ENCODE assay signal across 1 cellular context in the genomic region with DNA sequence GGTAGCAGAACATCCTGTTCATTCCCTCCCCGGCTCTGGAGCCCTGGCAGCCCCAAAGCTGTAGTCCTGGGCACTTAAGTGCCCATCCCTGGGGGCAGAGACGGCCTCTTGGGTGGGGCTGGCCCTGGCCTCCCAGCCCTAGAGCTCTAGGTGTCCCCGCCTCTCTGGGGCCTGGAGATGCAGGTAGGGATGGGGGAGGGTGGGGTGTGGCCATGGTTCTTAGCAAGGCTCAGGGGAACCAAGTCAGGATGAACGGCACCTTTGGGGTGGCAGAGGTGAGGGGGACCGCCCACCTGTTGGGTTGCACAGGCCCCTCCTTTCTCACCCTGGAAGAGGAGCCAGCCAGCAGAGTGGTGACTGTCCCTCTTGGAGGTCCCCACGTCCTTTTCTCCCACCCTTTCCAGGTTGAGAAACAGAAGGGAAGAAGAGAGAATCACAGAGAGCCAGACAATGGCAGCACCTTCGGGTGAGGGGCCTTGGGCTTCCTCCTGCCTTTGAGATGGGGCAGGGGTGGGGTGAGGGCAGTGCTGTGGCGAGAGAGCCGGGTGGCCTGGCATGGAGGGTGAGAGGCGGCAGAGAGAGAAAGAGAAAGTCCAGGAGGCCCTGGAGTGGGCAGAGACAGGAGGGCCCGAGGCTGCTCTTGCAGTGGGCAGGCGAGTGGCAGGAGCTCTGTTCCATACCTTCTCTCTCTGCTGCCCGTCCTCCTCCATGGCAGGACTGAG.
TF ChIP-seq lines count a peak whose summit lies in the region.

No MANE protein-coding gene starts in this region.

TF ChIP-seq in HepG2, 621 proteins besides CTCF, POLR2A, EP300 and RAD21:
- no peak for TF ChIP-seq HHEX (CRISPR knock-in tag; IDR thresholded peaks at IDR 0.05)
- no peak for TF ChIP-seq ZSCAN21 (CRISPR knock-in tag; IDR thresholded peaks at IDR 0.05; ENCODE audit: borderline replicate concordance)
- TF ChIP-seq ZC3H13 (CRISPR knock-in tag; IDR thresholded peaks at IDR 0.05) = no peak
- TF ChIP-seq AGO2 (optimal IDR thresholded peaks at IDR 0.05; ENCODE audit: low read depth, low read length) = peak; percentile 10
- TF ChIP-seq ZNF230 (CRISPR knock-in tag; IDR thresholded peaks at IDR 0.05) = no peak
- no peak for TF ChIP-seq SNAPC2 (CRISPR knock-in tag; IDR thresholded peaks at IDR 0.05)
- TF ChIP-seq NRL (CRISPR knock-in tag; IDR thresholded peaks at IDR 0.05; ENCODE audit: borderline replicate concordance) = no peak
- no peak for TF ChIP-seq SMARCE1 (IDR thresholded peaks at IDR 0.05; ENCODE audit: borderline replicate concordance)
